1 cellular context compared by ENCODE assay signal in the genomic region with DNA sequence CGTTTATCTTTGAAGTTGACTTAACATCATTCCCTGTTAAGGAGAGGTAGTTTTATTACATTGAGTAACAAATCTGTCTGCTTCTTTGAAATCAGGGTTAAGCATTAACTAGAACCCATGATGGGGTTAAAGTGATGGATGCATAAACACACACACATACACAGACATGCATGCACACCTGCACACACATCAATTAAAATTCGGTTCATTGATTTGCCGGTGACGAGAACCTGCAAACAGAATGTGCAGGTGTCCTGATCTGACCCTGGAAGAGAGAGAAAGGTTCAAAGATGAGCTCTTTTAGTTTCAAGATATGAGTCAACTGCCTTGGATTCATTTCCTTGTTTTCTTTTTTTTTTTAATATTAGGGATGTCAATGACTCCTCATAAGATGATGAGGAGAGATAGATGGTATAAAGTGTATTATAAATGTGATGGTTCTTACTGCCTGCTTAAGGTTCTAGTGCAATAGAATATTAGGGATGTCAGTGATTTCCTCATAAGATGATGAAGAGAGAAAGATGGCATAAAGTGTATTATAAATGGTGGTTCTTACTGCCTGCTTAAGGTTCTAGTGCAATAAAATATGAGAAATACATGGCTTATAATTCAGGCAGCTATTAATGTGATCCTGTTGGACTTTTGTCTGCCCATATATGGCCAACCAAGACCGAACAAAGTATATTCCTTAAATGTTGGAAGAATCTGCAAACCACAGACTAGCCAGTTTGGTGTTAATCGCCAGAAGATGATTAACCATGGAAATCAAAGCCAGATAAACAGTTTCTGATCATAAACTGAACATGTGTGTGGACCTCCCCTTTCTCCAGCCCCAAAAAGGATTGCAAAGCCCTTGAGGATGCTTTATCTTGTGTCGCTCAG.
TF ChIP-seq lines count a peak whose summit lies in the region.

No MANE protein-coding gene starts in this region.

TF ChIP-seq in HepG2, 621 proteins besides CTCF, POLR2A, EP300 and RAD21:
- TF ChIP-seq ZNF432 (CRISPR knock-in tag; IDR thresholded peaks at IDR 0.05; ENCODE audit: borderline replicate concordance) = no peak
- TF ChIP-seq ONECUT2 (CRISPR knock-in tag; IDR thresholded peaks at IDR 0.05) = no peak
- TF ChIP-seq, protein P1, sequence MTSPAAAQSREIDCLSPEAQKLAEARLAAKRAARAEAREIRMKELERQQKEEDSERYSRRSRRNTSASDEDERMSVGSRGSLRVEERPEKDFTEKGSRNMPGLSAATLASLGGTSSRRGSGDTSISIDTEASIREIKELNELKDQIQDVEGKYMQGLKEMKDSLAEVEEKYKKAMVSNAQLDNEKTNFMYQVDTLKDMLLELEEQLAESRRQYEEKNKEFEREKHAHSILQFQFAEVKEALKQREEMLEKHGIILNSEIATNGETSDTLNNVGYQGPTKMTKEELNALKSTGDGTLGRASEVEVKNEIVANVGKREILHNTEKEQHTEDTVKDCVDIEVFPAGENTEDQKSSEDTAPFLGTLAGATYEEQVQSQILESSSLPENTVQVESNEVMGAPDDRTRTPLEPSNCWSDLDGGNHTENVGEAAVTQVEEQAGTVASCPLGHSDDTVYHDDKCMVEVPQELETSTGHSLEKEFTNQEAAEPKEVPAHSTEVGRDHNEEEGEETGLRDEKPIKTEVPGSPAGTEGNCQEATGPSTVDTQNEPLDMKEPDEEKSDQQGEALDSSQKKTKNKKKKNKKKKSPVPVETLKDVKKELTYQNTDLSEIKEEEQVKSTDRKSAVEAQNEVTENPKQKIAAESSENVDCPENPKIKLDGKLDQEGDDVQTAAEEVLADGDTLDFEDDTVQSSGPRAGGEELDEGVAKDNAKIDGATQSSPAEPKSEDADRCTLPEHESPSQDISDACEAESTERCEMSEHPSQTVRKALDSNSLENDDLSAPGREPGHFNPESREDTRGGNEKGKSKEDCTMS (CRISPR knock-in tag; conservative IDR thresholded peaks at IDR 0.05) = no peak
- peak; percentile 42; the same call in 1 of the 2 replicates for TF ChIP-seq TCF7 (IDR thresholded peaks at IDR 0.05; ENCODE audit: low read depth)
- peak; percentile 67; the same call in 1 of the 2 replicates for TF ChIP-seq SRF (IDR thresholded peaks at IDR 0.05; ENCODE audit: low read depth, low read length)
- no peak for TF ChIP-seq EEA1 (CRISPR knock-in tag; IDR thresholded peaks at IDR 0.05; ENCODE audit: borderline replicate concordance)
- no peak for TF ChIP-seq SMARCC2 (IDR thresholded peaks at IDR 0.05)
- TF ChIP-seq, protein P2, sequence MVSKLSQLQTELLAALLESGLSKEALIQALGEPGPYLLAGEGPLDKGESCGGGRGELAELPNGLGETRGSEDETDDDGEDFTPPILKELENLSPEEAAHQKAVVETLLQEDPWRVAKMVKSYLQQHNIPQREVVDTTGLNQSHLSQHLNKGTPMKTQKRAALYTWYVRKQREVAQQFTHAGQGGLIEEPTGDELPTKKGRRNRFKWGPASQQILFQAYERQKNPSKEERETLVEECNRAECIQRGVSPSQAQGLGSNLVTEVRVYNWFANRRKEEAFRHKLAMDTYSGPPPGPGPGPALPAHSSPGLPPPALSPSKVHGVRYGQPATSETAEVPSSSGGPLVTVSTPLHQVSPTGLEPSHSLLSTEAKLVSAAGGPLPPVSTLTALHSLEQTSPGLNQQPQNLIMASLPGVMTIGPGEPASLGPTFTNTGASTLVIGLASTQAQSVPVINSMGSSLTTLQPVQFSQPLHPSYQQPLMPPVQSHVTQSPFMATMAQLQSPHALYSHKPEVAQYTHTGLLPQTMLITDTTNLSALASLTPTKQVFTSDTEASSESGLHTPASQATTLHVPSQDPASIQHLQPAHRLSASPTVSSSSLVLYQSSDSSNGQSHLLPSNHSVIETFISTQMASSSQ (IDR thresholded peaks at IDR 0.05; ENCODE audit: low read depth) = 0 out of 2 replicates have a peak, but pooled peaks have one; percentile 48
- TF ChIP-seq, protein P2 (CRISPR knock-in tag; IDR thresholded peaks at IDR 0.05; ENCODE audit: borderline replicate concordance) = no peak
- TF ChIP-seq, protein P3, sequence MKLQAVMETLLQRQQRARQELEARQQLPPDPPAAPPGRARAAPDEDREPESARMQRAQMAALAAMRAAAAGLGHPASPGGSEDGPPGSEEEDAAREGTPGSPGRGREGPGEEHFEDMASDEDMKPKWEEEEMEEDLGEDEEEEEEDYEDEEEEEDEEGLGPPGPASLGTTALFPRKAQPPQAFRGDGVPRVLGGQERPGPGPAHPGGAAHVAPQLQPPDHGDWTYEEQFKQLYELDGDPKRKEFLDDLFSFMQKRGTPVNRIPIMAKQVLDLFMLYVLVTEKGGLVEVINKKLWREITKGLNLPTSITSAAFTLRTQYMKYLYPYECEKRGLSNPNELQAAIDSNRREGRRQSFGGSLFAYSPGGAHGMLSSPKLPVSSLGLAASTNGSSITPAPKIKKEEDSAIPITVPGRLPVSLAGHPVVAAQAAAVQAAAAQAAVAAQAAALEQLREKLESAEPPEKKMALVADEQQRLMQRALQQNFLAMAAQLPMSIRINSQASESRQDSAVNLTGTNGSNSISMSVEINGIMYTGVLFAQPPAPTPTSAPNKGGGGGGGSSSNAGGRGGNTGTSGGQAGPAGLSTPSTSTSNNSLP (IDR thresholded peaks at IDR 0.05; ENCODE audit: low read depth, low read length) = 0 out of 2 replicates have a peak, but pooled peaks have one; percentile 28
- TF ChIP-seq, protein P4, sequence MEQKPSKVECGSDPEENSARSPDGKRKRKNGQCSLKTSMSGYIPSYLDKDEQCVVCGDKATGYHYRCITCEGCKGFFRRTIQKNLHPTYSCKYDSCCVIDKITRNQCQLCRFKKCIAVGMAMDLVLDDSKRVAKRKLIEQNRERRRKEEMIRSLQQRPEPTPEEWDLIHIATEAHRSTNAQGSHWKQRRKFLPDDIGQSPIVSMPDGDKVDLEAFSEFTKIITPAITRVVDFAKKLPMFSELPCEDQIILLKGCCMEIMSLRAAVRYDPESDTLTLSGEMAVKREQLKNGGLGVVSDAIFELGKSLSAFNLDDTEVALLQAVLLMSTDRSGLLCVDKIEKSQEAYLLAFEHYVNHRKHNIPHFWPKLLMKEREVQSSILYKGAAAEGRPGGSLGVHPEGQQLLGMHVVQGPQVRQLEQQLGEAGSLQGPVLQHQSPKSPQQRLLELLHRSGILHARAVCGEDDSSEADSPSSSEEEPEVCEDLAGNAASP (CRISPR knock-in tag; IDR thresholded peaks at IDR 0.05; ENCODE audit: borderline replicate concordance) = peak; percentile 34; the same call in 1 of the 2 replicates
- TF ChIP-seq, protein P5, sequence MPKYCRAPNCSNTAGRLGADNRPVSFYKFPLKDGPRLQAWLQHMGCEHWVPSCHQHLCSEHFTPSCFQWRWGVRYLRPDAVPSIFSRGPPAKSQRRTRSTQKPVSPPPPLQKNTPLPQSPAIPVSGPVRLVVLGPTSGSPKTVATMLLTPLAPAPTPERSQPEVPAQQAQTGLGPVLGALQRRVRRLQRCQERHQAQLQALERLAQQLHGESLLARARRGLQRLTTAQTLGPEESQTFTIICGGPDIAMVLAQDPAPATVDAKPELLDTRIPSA (CRISPR knock-in tag; IDR thresholded peaks at IDR 0.05; ENCODE audit: borderline replicate concordance) = no peak
- TF ChIP-seq, protein P6, sequence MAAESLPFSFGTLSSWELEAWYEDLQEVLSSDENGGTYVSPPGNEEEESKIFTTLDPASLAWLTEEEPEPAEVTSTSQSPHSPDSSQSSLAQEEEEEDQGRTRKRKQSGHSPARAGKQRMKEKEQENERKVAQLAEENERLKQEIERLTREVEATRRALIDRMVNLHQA (CRISPR knock-in tag; IDR thresholded peaks at IDR 0.05) = no peak
